ENCODE assay signal across 8 cellular contexts in the genomic region with DNA sequence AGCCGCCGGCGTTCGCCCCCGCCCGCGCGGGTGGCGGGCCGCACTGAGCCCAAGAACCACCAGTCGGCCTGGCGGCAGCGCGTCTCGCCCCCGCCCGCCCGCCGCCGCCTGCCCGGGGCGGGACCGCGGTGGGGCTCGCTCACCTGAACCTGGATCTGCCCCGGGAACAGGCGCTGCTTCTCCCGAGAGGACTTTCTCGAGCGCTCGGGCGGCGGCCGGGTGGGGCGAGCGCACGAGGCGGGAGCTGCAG. TPM values are rescaled to one million over a fixed set of nuclear protein-coding genes. Genes with fewer than 3 reads are reported as not detected.
DNase-seq lines count a peak whose midpoint lies in the region; ATAC-seq and TF ChIP-seq lines count a peak whose summit lies in the region.

No MANE protein-coding gene starts in this region.

- peaks cover 31% of the 10 kb centered on the region for H3K4me1 ChIP-seq in CD4-positive, alpha-beta memory T cell (ENCODE audit: insufficient read depth, low read length)

- ATAC-seq in HG03280 (IDR thresholded peaks at IDR 0.05; ENCODE audit: unreplicated experiment) (peak; percentile 10), GM21390 (IDR thresholded peaks at IDR 0.05; ENCODE audit: unreplicated experiment) (no peak)

- no peaks in the 10 kb centered on the region for H3K27me3 Mint-ChIP-seq in CD4-positive, alpha-beta memory T cell
- H3K27me3 Mint-ChIP-seq in brain = peaks cover 3% of the 10 kb centered on the region
- H3K27me3 Mint-ChIP-seq in mesothelial cell of epicardium (ENCODE audit: low read depth) = no peaks in the 10 kb centered on the region

- H3K4me3 ChIP-seq in CD4-positive, alpha-beta memory T cell (ENCODE audit: low read length in 2 of 2) = peak overlapping the region; percentile 42 to 92

- H3K4me1 Mint-ChIP-seq in CD4-positive, alpha-beta memory T cell = peaks cover 14 to 48% (median 29%) of the 10 kb centered on the region in 4 donors
- H3K4me1 Mint-ChIP-seq in brain (peaks cover 38% of the 10 kb centered on the region), mesothelial cell of epicardium (peaks cover 33% of the 10 kb centered on the region)

- peaks cover 28 to 40% of the 10 kb centered on the region in 2 donors for H3K36me3 Mint-ChIP-seq in CD4-positive, alpha-beta memory T cell
- H3K36me3 Mint-ChIP-seq in brain (peaks cover 16% of the 10 kb centered on the region), mesothelial cell of epicardium (peaks cover 3% of the 10 kb centered on the region)

- no peaks in the 10 kb centered on the region for H3K27me3 ChIP-seq in CD4-positive, alpha-beta memory T cell (ENCODE audit: insufficient read depth, low read length)

- H3K9me3 Mint-ChIP-seq in CD4-positive, alpha-beta memory T cell = peaks cover 0 to 1% (median 0%) of the 10 kb centered on the region in 8 donors
- H3K9me3 Mint-ChIP-seq in brain = no peaks in the 10 kb centered on the region
- H3K9me3 Mint-ChIP-seq in mesothelial cell of epicardium = no peaks in the 10 kb centered on the region

- no peak for DNase-seq in CD4-positive, alpha-beta memory T cell
- no peak for DNase-seq in mesothelial cell of epicardium (ENCODE audit: low spot score in 2 of 2, unreplicated experiment in 2 of 2)
- no peak for DNase-seq in GF-D8 (lab: John Stamatoyannopoulos, UW)
- no peak for DNase-seq in stimulated activated naive CD4-positive, alpha-beta T cell (lab: John Stamatoyannopoulos, UW)
- no peak for DNase-seq in amniotic stem cell (lab: John Stamatoyannopoulos, UW)

- H3K4me3 Mint-ChIP-seq in CD4-positive, alpha-beta memory T cell = peak overlapping the region; percentile 83 to 96 (median 86)
- peak overlapping the region; percentile 86 to 94 (median 90) for H3K4me3 Mint-ChIP-seq in brain
- peak overlapping the region; percentile 72 for H3K4me3 Mint-ChIP-seq in mesothelial cell of epicardium

- TF ChIP-seq CTCF in brain (conservative IDR thresholded peaks at IDR 0.05) = no peak
- TF ChIP-seq CTCF in mesothelial cell of epicardium (IDR thresholded peaks at IDR 0.05; ENCODE audit: unreplicated experiment) = no peak

- peak overlapping the region; percentile 80 for H3K27ac ChIP-seq in CD4-positive, alpha-beta memory T cell (ENCODE audit: low read depth, low read length)

- peak overlapping the region in 4 of 7 donors; percentile 84 to 93 (median 87) for H3K27ac Mint-ChIP-seq in CD4-positive, alpha-beta memory T cell
- H3K27ac Mint-ChIP-seq in brain (peak overlapping the region in 2 of 5 experiments; percentile 46 to 70), mesothelial cell of epicardium (peak overlapping the region; percentile 72)

- CTCF ChIA-PET in CD4-positive, alpha-beta memory T cell (lab: Charles Lee; ENCODE audit: partially characterized antibody) = interaction anchor here (1.0 to 1.6 kb wide), 7 partner anchors 10 to 83 kb away, joined by 3 to 6 read pairs (median 3); no protein-coding TSS in a partner anchor

- POLR2A ChIA-PET in CD4-positive, alpha-beta memory T cell (lab: Charles Lee; ENCODE audit: partially characterized antibody) = interaction anchor here (0.6 to 36.2 kb wide), 17 partner anchors 9 to 148 kb away, joined by 3 to 2535 read pairs (median 6); partner anchors contain the start of genes APOL2 and TXN2

- H3K36me3 ChIP-seq in CD4-positive, alpha-beta memory T cell (ENCODE audit: insufficient read depth, low read length) = peaks cover 6% of the 10 kb centered on the region

- intact Hi-C loops in CD4-positive, alpha-beta memory T cell (cut with micrococcal nuclease) = no loop called here

- H3K9me3 ChIP-seq in CD4-positive, alpha-beta memory T cell (ENCODE audit: control insufficient read depth in 1 of 2, low read length in 2 of 2) = no peaks in the 10 kb centered on the region

RNA-seq across cellular contexts. Expression of gene MYH9, which starts 0.2 kb away (rescaled TPM):
- total RNA-seq in CD4-positive, alpha-beta memory T cell = 100 to 1,000 TPM; 717 to 734 TPM
- polyA plus RNA-seq in CD4-positive, alpha-beta memory T cell = 100 to 1,000 TPM in 1 of 2 donors, 10 to 100 TPM in 1; 17.3 to 476 TPM
- polyA plus RNA-seq in brain (ENCODE audit: insufficient read depth, low read depth, low replicate concordance) = 236 TPM
- 321 to 346 TPM (median 341 TPM) in 3 replicates for total RNA-seq in mesothelial cell of epicardium
